16 cellular contexts compared by ENCODE assay signal in genomic region chr3:194194051-194194756, GRCh38. TPM values are rescaled to one million over a fixed set of nuclear protein-coding genes. Genes with fewer than 3 reads are reported as not detected.
DNase-seq lines count a peak whose midpoint lies in the region; ATAC-seq and TF ChIP-seq lines count a peak whose summit lies in the region.
"Had no signal": no experiment of that assay in that cellular context is flagged by ENCODE, and none has a peak within 500 bp of the region (broad histone marks: within the 10 kb centered on the region; RNA-seq: fewer than 3 reads in every experiment).

No MANE protein-coding gene starts in this region.

- H3K9me3 ChIP-seq in ascending aorta, result no peaks in the 10 kb centered on the region
- H3K9me3 ChIP-seq: upper lobe of left lung had no signal

- H3K36me3 ChIP-seq in ascending aorta, result no peaks in the 10 kb centered on the region
- H3K36me3 ChIP-seq: upper lobe of left lung had no signal

- intact Hi-C loops in activated CD4-positive, alpha-beta T cell treated with anti-CD3 and anti-CD28 coated beads for 36 hours (cut with DNase I, micrococcal nuclease), result no loop called here
- intact Hi-C loops in activated CD8-positive, alpha-beta T cell treated with anti-CD3 and anti-CD28 coated beads for 36 hours (cut with micrococcal nuclease), result no loop called here
- intact Hi-C loops in ascending aorta (cut with DNase I), result no loop called here

- no peak overlapping the region for H3K4me3 ChIP-seq in ascending aorta
- H3K4me3 ChIP-seq: smooth muscle cell, upper lobe of left lung had no signal

- no peak overlapping the region for H3K27ac ChIP-seq in ascending aorta

- H3K9me3 Mint-ChIP-seq in activated CD4-positive, alpha-beta T cell treated with anti-CD3 and anti-CD28 coated beads for 36 hours (ENCODE audit: low read depth), result no peaks in the 10 kb centered on the region
- no peaks in the 10 kb centered on the region for H3K9me3 Mint-ChIP-seq in activated CD8-positive, alpha-beta T cell treated with anti-CD3 and anti-CD28 coated beads for 36 hours
- no peaks in the 10 kb centered on the region for H3K9me3 Mint-ChIP-seq in progenitor cell of endocrine pancreas (ENCODE audit: low read depth)
- no peaks in the 10 kb centered on the region for H3K9me3 Mint-ChIP-seq in type B pancreatic cell

- no peak overlapping the region for H3K4me3 Mint-ChIP-seq in activated CD4-positive, alpha-beta T cell treated with anti-CD3 and anti-CD28 coated beads for 36 hours
- no peak overlapping the region for H3K4me3 Mint-ChIP-seq in activated CD8-positive, alpha-beta T cell treated with anti-CD3 and anti-CD28 coated beads for 36 hours
- H3K4me3 Mint-ChIP-seq in progenitor cell of endocrine pancreas (ENCODE audit: low read depth), result no peak overlapping the region
- H3K4me3 Mint-ChIP-seq in type B pancreatic cell, result no peak overlapping the region
- H3K4me3 Mint-ChIP-seq: activated naive CD4-positive, alpha-beta T cell treated with anti-CD3 and anti-CD28 coated beads, Interleukin-2, amount 10 ng/mL, durations not matched to agents 7 days and 5 days had no signal

- POLR2A ChIA-PET in activated CD4-positive, alpha-beta T cell treated with anti-CD3 and anti-CD28 coated beads for 36 hours (lab: Charles Lee), result no interaction called here
- POLR2A ChIA-PET in activated CD8-positive, alpha-beta T cell treated with anti-CD3 and anti-CD28 coated beads for 36 hours (lab: Charles Lee), result interaction anchor here (1.0 kb wide), 1 partner anchor 15 kb away, joined by 3 read pairs; no protein-coding TSS in a partner anchor

- peaks cover 1 to 3% of the 10 kb centered on the region in 2 donors for H3K4me1 ChIP-seq in ascending aorta

- TF ChIP-seq CTCF in activated CD8-positive, alpha-beta T cell treated with anti-CD3 and anti-CD28 coated beads for 36 hours (IDR thresholded peaks at IDR 0.05), result no peak
- TF ChIP-seq CTCF in progenitor cell of endocrine pancreas (IDR thresholded peaks at IDR 0.05; ENCODE audit: unreplicated experiment), result no peak
- TF ChIP-seq CTCF in type B pancreatic cell (conservative IDR thresholded peaks at IDR 0.05), result no peak
- TF ChIP-seq CTCF in ascending aorta (IDR thresholded peaks at IDR 0.05), result no peak

- ATAC-seq in activated CD4-positive, alpha-beta T cell treated with anti-CD3 and anti-CD28 coated beads for 36 hours, result peak; percentile 49
- ATAC-seq in HG02678 (IDR thresholded peaks at IDR 0.05; ENCODE audit: unreplicated experiment) (peak; percentile 45), GM21619 (IDR thresholded peaks at IDR 0.05; ENCODE audit: unreplicated experiment) (no peak)
- peak; percentile 89 for ATAC-seq in activated CD8-positive, alpha-beta T cell treated with anti-CD3 and anti-CD28 coated beads for 36 hours
- ATAC-seq: left lobe of liver had no signal

- DNase-seq in activated CD4-positive, alpha-beta T cell treated with anti-CD3 and anti-CD28 coated beads for 36 hours, result peak; percentile 27
- no peak for DNase-seq in activated CD4-positive, alpha-beta T cell treated with anti-CD3 and anti-CD28 coated beads, Interleukin-2, amount 50 U/mL, for 48 hours
- DNase-seq in activated CD8-positive, alpha-beta T cell treated with anti-CD3 and anti-CD28 coated beads for 36 hours, result peak; percentile 46
- no peak for DNase-seq in progenitor cell of endocrine pancreas (ENCODE audit: low spot score, unreplicated experiment)
- DNase-seq in type B pancreatic cell (ENCODE audit: extremely low spot score, unreplicated experiment), result no peak
- DNase-seq in ascending aorta (ENCODE audit: low spot score in 2 of 2), result no peak
- DNase-seq: activated CD4-positive, alpha-beta T cell treated with anti-CD3 and anti-CD28 coated beads for 4 hours; activated naive CD4-positive, alpha-beta T cell treated with anti-CD3 and anti-CD28 coated beads, Interleukin-2, amount 10 ng/mL, durations not matched to agents 7 days and 5 days; erythroblast; NCI-H1417 treated with DMSO at 0.1 percent for 48 hours; NCI-H526 treated with DMSO at 0.1 percent for 48 hours; upper lobe of left lung had no signal

- H3K27ac Mint-ChIP-seq in activated CD4-positive, alpha-beta T cell treated with anti-CD3 and anti-CD28 coated beads for 36 hours, result no peak overlapping the region
- peak overlapping the region; percentile 18 for H3K27ac Mint-ChIP-seq in activated CD8-positive, alpha-beta T cell treated with anti-CD3 and anti-CD28 coated beads for 36 hours
- peak overlapping the region; percentile 2 for H3K27ac Mint-ChIP-seq in progenitor cell of endocrine pancreas
- H3K27ac Mint-ChIP-seq in type B pancreatic cell, result no peak overlapping the region
- H3K27ac Mint-ChIP-seq: activated naive CD4-positive, alpha-beta T cell treated with anti-CD3 and anti-CD28 coated beads, Interleukin-2, amount 10 ng/mL, durations not matched to agents 7 days and 5 days had no signal

- CTCF ChIA-PET in activated CD4-positive, alpha-beta T cell treated with anti-CD3 and anti-CD28 coated beads for 36 hours (lab: Charles Lee), result no interaction called here
- CTCF ChIA-PET in activated CD8-positive, alpha-beta T cell treated with anti-CD3 and anti-CD28 coated beads for 36 hours (lab: Charles Lee), result no interaction called here

- peaks cover 12% of the 10 kb centered on the region for H3K4me1 Mint-ChIP-seq in activated CD4-positive, alpha-beta T cell treated with anti-CD3 and anti-CD28 coated beads for 36 hours
- peaks cover 9% of the 10 kb centered on the region for H3K4me1 Mint-ChIP-seq in activated CD8-positive, alpha-beta T cell treated with anti-CD3 and anti-CD28 coated beads for 36 hours (ENCODE audit: low read depth)
- peaks cover 17% of the 10 kb centered on the region for H3K4me1 Mint-ChIP-seq in progenitor cell of endocrine pancreas (ENCODE audit: low read depth)
- H3K4me1 Mint-ChIP-seq in type B pancreatic cell (ENCODE audit: unreplicated experiment), result peaks cover 28% of the 10 kb centered on the region

- H3K36me3 Mint-ChIP-seq in activated CD4-positive, alpha-beta T cell treated with anti-CD3 and anti-CD28 coated beads for 36 hours (ENCODE audit: low read depth), result no peaks in the 10 kb centered on the region
- H3K36me3 Mint-ChIP-seq in activated CD8-positive, alpha-beta T cell treated with anti-CD3 and anti-CD28 coated beads for 36 hours (ENCODE audit: low read depth), result no peaks in the 10 kb centered on the region
- H3K36me3 Mint-ChIP-seq in progenitor cell of endocrine pancreas (ENCODE audit: insufficient read depth), result no peaks in the 10 kb centered on the region
- H3K36me3 Mint-ChIP-seq in type B pancreatic cell, result peaks cover 4% of the 10 kb centered on the region
- H3K36me3 Mint-ChIP-seq: activated naive CD4-positive, alpha-beta T cell treated with anti-CD3 and anti-CD28 coated beads, Interleukin-2, amount 10 ng/mL, durations not matched to agents 7 days and 5 days had no signal

- H3K27me3 ChIP-seq in ascending aorta, result no peaks in the 10 kb centered on the region
- H3K27me3 ChIP-seq: upper lobe of left lung had no signal

- H3K27me3 Mint-ChIP-seq in activated CD4-positive, alpha-beta T cell treated with anti-CD3 and anti-CD28 coated beads for 36 hours, result peaks cover 2% of the 10 kb centered on the region
- H3K27me3 Mint-ChIP-seq in activated CD8-positive, alpha-beta T cell treated with anti-CD3 and anti-CD28 coated beads for 36 hours, result peaks cover 10% of the 10 kb centered on the region
- peaks cover 12% of the 10 kb centered on the region for H3K27me3 Mint-ChIP-seq in progenitor cell of endocrine pancreas
- H3K27me3 Mint-ChIP-seq in type B pancreatic cell, result peaks cover 13% of the 10 kb centered on the region

RNA-seq across cellular contexts. Expression of gene HES1, which starts 58.3 kb away (rescaled TPM):
- under 1 TPM; 0.40 to 0.50 TPM for total RNA-seq in activated CD4-positive, alpha-beta T cell treated with anti-CD3 and anti-CD28 coated beads for 36 hours
- not detected for total RNA-seq in activated CD8-positive, alpha-beta T cell treated with anti-CD3 and anti-CD28 coated beads for 36 hours
- total RNA-seq in progenitor cell of endocrine pancreas (129 and 142 TPM in 2 replicates), type B pancreatic cell (ENCODE audit: low replicate concordance) (100 and 180 TPM in 2 replicates), ascending aorta (22.6 TPM)

Comparison
In these comparisons a context has a peak if more than half of its experiments do, and no peak if none do; other contexts are left out.
1. DNase-seq: peak in activated CD4-positive, alpha-beta T cell treated with anti-CD3 and anti-CD28 coated beads for 36 hours (single experiment) and activated CD8-positive, alpha-beta T cell treated with anti-CD3 and anti-CD28 coated beads for 36 hours (single experiment); none in activated CD4-positive, alpha-beta T cell treated with anti-CD3 and anti-CD28 coated beads, Interleukin-2, amount 50 U/mL, for 48 hours (0 of 2), progenitor cell of endocrine pancreas (single experiment), type B pancreatic cell (single experiment) and ascending aorta (0 of 2).
2. H3K27ac Mint-ChIP-seq: peak in activated CD8-positive, alpha-beta T cell treated with anti-CD3 and anti-CD28 coated beads for 36 hours (single experiment) and progenitor cell of endocrine pancreas (single experiment); none in activated CD4-positive, alpha-beta T cell treated with anti-CD3 and anti-CD28 coated beads for 36 hours (single experiment) and type B pancreatic cell (single experiment).
3. RNA of gene HES1, which starts 58.3 kb away (total RNA-seq): 129 to 142 TPM in progenitor cell of endocrine pancreas, 100 to 180 TPM in type B pancreatic cell and 22.6 TPM in ascending aorta (single experiment); 0.40 to 0.50 TPM in activated CD4-positive, alpha-beta T cell treated with anti-CD3 and anti-CD28 coated beads for 36 hours and not detected in activated CD8-positive, alpha-beta T cell treated with anti-CD3 and anti-CD28 coated beads for 36 hours; every median in the first group is over 10 times any median in the second.